In genomic region chr4:4658051-4658450, GRCh38 we compare ENCODE assay signal across 17 cellular contexts.
"Had no signal": no experiment of that assay in that cellular context is flagged by ENCODE, and none has a peak within 500 bp of the region (broad histone marks: within the 10 kb centered on the region; RNA-seq: fewer than 3 reads in every experiment).

No MANE protein-coding gene starts in this region.

- H3K27me3 ChIP-seq: ascending aorta, breast epithelium, hepatocyte, transverse colon had no signal

- H3K27me3 Mint-ChIP-seq: activated naive CD8-positive, alpha-beta T cell treated with anti-CD3 and anti-CD28 coated beads, Interleukin-2, amount 50 U/mL, for 24 hours; memory B cell; naive thymus-derived CD8-positive, alpha-beta T cell had no signal

- H3K9me3 Mint-ChIP-seq: activated naive CD8-positive, alpha-beta T cell treated with anti-CD3 and anti-CD28 coated beads, Interleukin-2, amount 50 U/mL, for 24 hours; naive thymus-derived CD8-positive, alpha-beta T cell had no signal

- H3K27ac ChIP-seq: ascending aorta, breast epithelium, hepatocyte, left ventricle myocardium inferior, transverse colon had no signal

- H3K4me3 ChIP-seq: ascending aorta, breast epithelium, hepatocyte, left ventricle myocardium inferior, transverse colon had no signal

- H3K4me2 ChIP-seq: hepatocyte had no signal

- H3K9me3 ChIP-seq: ascending aorta, breast epithelium, transverse colon had no signal

- H3K79me2 ChIP-seq: hepatocyte had no signal

- H3K4me1 ChIP-seq: ascending aorta, breast epithelium, left ventricle myocardium inferior, transverse colon had no signal

- FAIRE-seq: keratinocyte, small intestine had no signal

- H3K4me3 Mint-ChIP-seq: activated naive CD8-positive, alpha-beta T cell treated with anti-CD3 and anti-CD28 coated beads, Interleukin-2, amount 50 U/mL, for 24 hours; memory B cell; naive thymus-derived CD8-positive, alpha-beta T cell had no signal

- H2AFZ ChIP-seq: hepatocyte had no signal

- ATAC-seq: activated CD4-positive, CD25-positive, alpha-beta regulatory T cell treated with anti-CD3 and anti-CD28 coated beads, Interleukin-2, amount 50 U/mL, for 24 hours; activated naive CD8-positive, alpha-beta T cell treated with anti-CD3 and anti-CD28 coated beads, Interleukin-2, amount 50 U/mL, for 24 hours; naive thymus-derived CD8-positive, alpha-beta T cell; right cardiac atrium had no signal

- H3K36me3 ChIP-seq: ascending aorta, breast epithelium, left ventricle myocardium inferior, transverse colon had no signal

- H3K4me1 Mint-ChIP-seq: activated naive CD8-positive, alpha-beta T cell treated with anti-CD3 and anti-CD28 coated beads, Interleukin-2, amount 50 U/mL, for 24 hours; memory B cell; naive thymus-derived CD8-positive, alpha-beta T cell had no signal

- DNase-seq: activated naive CD4-positive, alpha-beta T cell treated with Interleukin-2 at 50 U/mL for 16 hours; activated naive CD8-positive, alpha-beta T cell treated with anti-CD3 and anti-CD28 coated beads, Interleukin-2, amount 50 U/mL, for 24 hours; erythroblast; left ventricle myocardium inferior; naive thymus-derived CD8-positive, alpha-beta T cell; right cardiac atrium; small intestine; stimulated activated CD4-positive, alpha-beta T cell treated with anti-CD3 and anti-CD28 coated beads, Interleukin-4, amount 100 ng/mL, for 4 hours; stimulated activated CD8-positive, alpha-beta memory T cell treated with anti-CD3 and anti-CD28 coated beads, Interleukin-4, amount 100 ng/mL, for 48 hours; stimulated activated naive CD4-positive, alpha-beta T cell treated with Interleukin-2 at 50 U/mL for 16 hours; transverse colon had no signal

- H3K27ac Mint-ChIP-seq: activated naive CD8-positive, alpha-beta T cell treated with anti-CD3 and anti-CD28 coated beads, Interleukin-2, amount 50 U/mL, for 24 hours; memory B cell; naive thymus-derived CD8-positive, alpha-beta T cell had no signal
